In genomic region chr11:100329352-100329751, GRCh38 we compare ENCODE assay signal across 25 cellular contexts.
DNase-seq lines count a peak whose midpoint lies in the region; ATAC-seq and TF ChIP-seq lines count a peak whose summit lies in the region.
"Had no signal": no experiment of that assay in that cellular context is flagged by ENCODE, and none has a peak within 500 bp of the region (broad histone marks: within the 10 kb centered on the region; RNA-seq: fewer than 3 reads in every experiment).

No MANE protein-coding gene starts in this region.

- peaks cover 26% of the 10 kb centered on the region; the same call in 1 of the 2 replicates for H3K27me3 ChIP-seq in PC-3 (ENCODE audit: low read length)
- H3K27me3 ChIP-seq in esophagus squamous epithelium = no peaks in the 10 kb centered on the region
- H3K27me3 ChIP-seq: ascending aorta; BLaER1 treated with 17β-estradiol and CSF1 and Interleukin-3, amounts not matched to agents 10 nM and 100 nM; left lung; SJSA1; uterus had no signal

- intact Hi-C loops in PC-3 (cut with micrococcal nuclease) = no loop called here
- intact Hi-C loops in esophagus squamous epithelium (cut with DNase I) = no loop called here

- no peak overlapping the region for H3K9ac ChIP-seq in PC-3 (ENCODE audit: low read length)
- H3K9ac ChIP-seq: BLaER1 treated with 17β-estradiol and CSF1 and Interleukin-3, amounts not matched to agents 10 nM and 100 nM had no signal

- H4K20me1 ChIP-seq in PC-3 (ENCODE audit: low read length) = no peaks in the 10 kb centered on the region
- H4K20me1 ChIP-seq: BLaER1 treated with 17β-estradiol and CSF1 and Interleukin-3, amounts not matched to agents 10 nM and 100 nM had no signal

- H3K36me3 Mint-ChIP-seq in HFFc6 (ENCODE audit: low read depth) = peaks cover 5% of the 10 kb centered on the region; the same call in 1 of the 2 replicates
- H3K36me3 Mint-ChIP-seq: activated naive CD8-positive, alpha-beta T cell; IgD-negative memory B cell; T-cell had no signal

- H3K4me1 ChIP-seq in PC-3 (ENCODE audit: insufficient read depth, low read length) (no peaks in the 10 kb centered on the region), esophagus squamous epithelium (peaks cover 8 to 12% (median 10%) of the 10 kb centered on the region in 3 donors)
- H3K4me1 ChIP-seq: ascending aorta; BLaER1 treated with 17β-estradiol and CSF1 and Interleukin-3, amounts not matched to agents 10 nM and 100 nM; HAP-1; left lung; SJSA1; uterus had no signal

- no peaks in the 10 kb centered on the region for H3K79me2 ChIP-seq in PC-3 (ENCODE audit: low read length)

- peak; percentile 26 for DNase-seq in A172 (ENCODE audit: low spot score)
- DNase-seq in H4 (ENCODE audit: low spot score) = peak; percentile 7
- peak; percentile 67 for DNase-seq in NCI-H69 (lab: John Stamatoyannopoulos, UW)
- DNase-seq in epithelial cell of esophagus (ENCODE audit: low read depth) = peak; percentile 75
- DNase-seq in HFFc6 = no peak
- DNase-seq in 8988T = no peak
- DNase-seq in PC-3 = no peak
- no peak for DNase-seq in esophagus squamous epithelium (lab: John Stamatoyannopoulos, UW)
- DNase-seq: activated CD4-positive, alpha-beta memory T cell treated with anti-CD3 and anti-CD28 coated beads, Interleukin-2, amount 10 ng/mL, durations not matched to agents 7 days and 5 days; COR-L47; left lung; NCI-H146; small intestine; stimulated activated CD4-positive, alpha-beta T cell treated with anti-CD3 and anti-CD28 coated beads, Interleukin-1b, Interleukin-23, amount 100 ng/mL, for 48 hours; substantia nigra; T-cell; uterus had no signal

- CTCF ChIA-PET in PC-3 (lab: Charles Lee) = no interaction called here

- TF ChIP-seq POLR2A in esophagus squamous epithelium (IDR thresholded peaks at IDR 0.05) = no peak

- BruUV-seq in PC-3 (replicated peaks; lab: Mats Ljungman, UMichigan) = no TSS peak

- TF ChIP-seq CTCF in epithelial cell of esophagus (IDR thresholded peaks at IDR 0.05; ENCODE audit: insufficient read depth, low read depth, low read length, missing control alignments) (no peak), HFFc6 (IDR thresholded peaks at IDR 0.05) (no peak), PC-3 (conservative IDR thresholded peaks at IDR 0.05; ENCODE audit: low read depth, low read length) (no peak), esophagus squamous epithelium (IDR thresholded peaks at IDR 0.05) (no peak)

- no peak for ATAC-seq in PC-3
- ATAC-seq: activated CD4-positive, CD25-positive, alpha-beta regulatory T cell treated with anti-CD3 and anti-CD28 coated beads, Interleukin-2, amount 50 U/mL, for 24 hours; left lung; T-cell had no signal

- H3K36me3 ChIP-seq in PC-3 (ENCODE audit: low read depth, low read length) (no peaks in the 10 kb centered on the region), esophagus squamous epithelium (no peaks in the 10 kb centered on the region)
- H3K36me3 ChIP-seq: ascending aorta; BLaER1 treated with 17β-estradiol and CSF1 and Interleukin-3, amounts not matched to agents 10 nM and 100 nM; HAP-1; left lung; SJSA1; uterus had no signal

- no peaks in the 10 kb centered on the region for H3F3A ChIP-seq in PC-3 (ENCODE audit: low read length, unreplicated experiment)

- H3K9me2 ChIP-seq in PC-3 (replicated peaks; ENCODE audit: low read length) = no peaks in the 10 kb centered on the region

- POLR2A ChIA-PET in PC-3 (lab: Charles Lee; ENCODE audit: unreplicated experiment) = no interaction called here

- H3K9me3 ChIP-seq in PC-3 (ENCODE audit: low read length) (no peaks in the 10 kb centered on the region), esophagus squamous epithelium (no peaks in the 10 kb centered on the region)
- H3K9me3 ChIP-seq: ascending aorta; BLaER1 treated with 17β-estradiol and CSF1 and Interleukin-3, amounts not matched to agents 10 nM and 100 nM; HAP-1; SJSA1; uterus had no signal

- no peaks in the 10 kb centered on the region for H3K4me1 Mint-ChIP-seq in HFFc6 (ENCODE audit: low read depth)
- H3K4me1 Mint-ChIP-seq: activated CD4-positive, alpha-beta memory T cell treated with anti-CD3 and anti-CD28 coated beads, Interleukin-2, amount 10 ng/mL, durations not matched to agents 7 days and 5 days; IgD-negative memory B cell; T-cell had no signal

- H3K4me3 ChIP-seq in epithelial cell of esophagus (ENCODE audit: low read length) (no peak overlapping the region), PC-3 (ENCODE audit: low read length) (no peak overlapping the region), esophagus squamous epithelium (no peak overlapping the region)
- H3K4me3 ChIP-seq: ascending aorta; BLaER1 treated with 17β-estradiol and CSF1 and Interleukin-3, amounts not matched to agents 10 nM and 100 nM; HAP-1; left lung; PC-9; SJSA1; uterus had no signal

- H3K4me3 Mint-ChIP-seq in HFFc6 = no peak overlapping the region
- H3K4me3 Mint-ChIP-seq: activated CD4-positive, alpha-beta memory T cell treated with anti-CD3 and anti-CD28 coated beads, Interleukin-2, amount 10 ng/mL, durations not matched to agents 7 days and 5 days; activated naive CD8-positive, alpha-beta T cell; IgD-negative memory B cell; T-cell had no signal

- no peak overlapping the region for H3K4me2 ChIP-seq in PC-3 (ENCODE audit: low read length)
- H3K4me2 ChIP-seq: BLaER1 treated with 17β-estradiol and CSF1 and Interleukin-3, amounts not matched to agents 10 nM and 100 nM; PC-9 had no signal

- H3K27ac ChIP-seq in PC-3 (ENCODE audit: low read length) (no peak overlapping the region), esophagus squamous epithelium (no peak overlapping the region)
- H3K27ac ChIP-seq: ascending aorta; BLaER1 treated with 17β-estradiol and CSF1 and Interleukin-3, amounts not matched to agents 10 nM and 100 nM; left lung; PC-9; SJSA1; uterus had no signal

- H3K9me3 Mint-ChIP-seq in HFFc6 = peaks cover 46% of the 10 kb centered on the region

- H3K27me3 Mint-ChIP-seq in HFFc6 (ENCODE audit: insufficient read depth) = no peaks in the 10 kb centered on the region
- H3K27me3 Mint-ChIP-seq: activated CD4-positive, alpha-beta memory T cell treated with anti-CD3 and anti-CD28 coated beads, Interleukin-2, amount 10 ng/mL, durations not matched to agents 7 days and 5 days; activated naive CD8-positive, alpha-beta T cell; IgD-negative memory B cell; T-cell had no signal

- no peak overlapping the region for H2AFZ ChIP-seq in PC-3 (ENCODE audit: low read length)
- H2AFZ ChIP-seq: PC-9 had no signal

- H3K27ac Mint-ChIP-seq in HFFc6 = no peak overlapping the region
- H3K27ac Mint-ChIP-seq: activated CD4-positive, alpha-beta memory T cell treated with anti-CD3 and anti-CD28 coated beads, Interleukin-2, amount 10 ng/mL, durations not matched to agents 7 days and 5 days; activated naive CD8-positive, alpha-beta T cell; IgD-negative memory B cell; T-cell had no signal

Comparison
In these comparisons a context has a peak if more than half of its experiments do, and no peak if none do; other contexts are left out.
1. DNase-seq: peak in A172 (single experiment), H4 (single experiment), NCI-H69 (single experiment) and epithelial cell of esophagus (single experiment); none in HFFc6 (single experiment), 8988T (single experiment), PC-3 (single experiment) and esophagus squamous epithelium (single experiment).